ENCODE assay signal across 12 cellular contexts in the genomic region with DNA sequence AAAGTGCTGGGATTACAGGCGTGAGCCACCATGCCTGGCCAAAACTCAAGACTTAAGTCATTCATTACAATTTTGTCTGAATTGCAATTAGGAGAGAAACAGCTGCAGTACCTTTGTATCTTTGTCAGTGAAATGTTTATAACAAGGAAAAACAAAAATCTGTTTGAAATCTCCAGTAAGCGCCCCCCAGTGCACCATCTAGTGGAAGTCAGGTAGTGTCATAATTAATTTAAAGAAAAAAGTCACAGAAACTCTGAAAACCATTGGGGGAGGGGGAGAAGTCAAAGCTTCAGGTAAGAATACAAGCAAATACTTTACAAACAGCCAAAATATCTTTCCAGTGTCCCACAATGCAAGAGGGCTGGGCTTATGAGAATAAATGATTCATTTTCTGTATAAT. TPM values are rescaled to one million over a fixed set of nuclear protein-coding genes. Genes with fewer than 3 reads are reported as not detected.
DNase-seq lines count a peak whose midpoint lies in the region; ATAC-seq and TF ChIP-seq lines count a peak whose summit lies in the region.
"Had no signal": no experiment of that assay in that cellular context is flagged by ENCODE, and none has a peak within 500 bp of the region (broad histone marks: within the 10 kb centered on the region; RNA-seq: fewer than 3 reads in every experiment).

No MANE protein-coding gene starts in this region.

- CTCF ChIA-PET in HCT116 (lab: Charles Lee) = interaction anchor here (0.9 kb wide), 1 partner anchor 11 kb away, joined by 4 read pairs; no protein-coding TSS in a partner anchor
- CTCF ChIA-PET in activated CD4-positive, alpha-beta T cell treated with anti-CD3 and anti-CD28 coated beads, Interleukin-2, amount 10 ng/mL, durations not matched to agents 7 days and 5 days (lab: Charles Lee) = interaction anchor here (0.7 kb wide), 1 partner anchor 87 kb away, joined by 4 read pairs; no protein-coding TSS in a partner anchor

- no peak overlapping the region for H2AFZ ChIP-seq in HCT116 (ENCODE audit: low read depth, low read length, poor library complexity, severe bottlenecking)

- peak overlapping the region; percentile 13; the same call in 1 of the 2 replicates for H3K4me2 ChIP-seq in HCT116 (ENCODE audit: low read length)

- RAD21 ChIA-PET in HCT116 (lab: Charles Lee; ENCODE audit: low non-redundant PET in 1 of 2, low total read pairs in 2 of 2, uncharacterized antibody in 2 of 2, unreplicated experiment in 2 of 2) = no interaction called here

- peaks cover 29% of the 10 kb centered on the region for H3K79me2 ChIP-seq in HCT116 (ENCODE audit: insufficient read depth, low read length)

- TF ChIP-seq RAD21 in HCT116 (IDR thresholded peaks at IDR 0.05; ENCODE audit: low read depth) = peak; percentile 30; the same call in 1 of the 2 replicates

- POLR2A ChIA-PET in HCT116 (lab: Charles Lee) = no interaction called here
- POLR2A ChIA-PET in activated CD4-positive, alpha-beta T cell treated with anti-CD3 and anti-CD28 coated beads, Interleukin-2, amount 10 ng/mL, durations not matched to agents 7 days and 5 days (lab: Charles Lee) = interaction anchor here (0.7 kb wide), 1 partner anchor 66 kb away, joined by 7 read pairs; no protein-coding TSS in a partner anchor

- H4K20me1 ChIP-seq in HCT116 (ENCODE audit: insufficient read depth) = no peaks in the 10 kb centered on the region

- no peak for TF ChIP-seq POLR2A in HCT116 (IDR thresholded peaks at IDR 0.05; ENCODE audit: borderline replicate concordance, extremely low read depth, insufficient read depth, insufficient read length)

- no peak overlapping the region for H3K4me3 Mint-ChIP-seq in activated CD4-positive, alpha-beta T cell treated with anti-CD3 and anti-CD28 coated beads, Interleukin-2, amount 10 ng/mL, durations not matched to agents 7 days and 5 days

- no peaks in the 10 kb centered on the region for H3K36me3 Mint-ChIP-seq in activated CD4-positive, alpha-beta T cell treated with anti-CD3 and anti-CD28 coated beads, Interleukin-2, amount 10 ng/mL, durations not matched to agents 7 days and 5 days (ENCODE audit: low read depth)

- TF ChIP-seq CTCF in HCT116 (IDR thresholded peaks at IDR 0.05 in 2 of 3, conservative IDR thresholded peaks at IDR 0.05 in 1 of 3; ENCODE audit: borderline replicate concordance in 1 of 3, insufficient read depth in 1 of 3, low read depth in 2 of 3, low read length in 2 of 3) (peak; percentile 33 to 45 (median 37); a peak in 5 of 6 replicates), GM20000 (IDR thresholded peaks at IDR 0.05; ENCODE audit: extremely low read depth, missing control alignments) (no peak)

- intact Hi-C loops in HCT116 (cut with micrococcal nuclease) = loop anchor here (5.0 kb wide), 1 partner anchor 48 kb away; no protein-coding TSS in a partner anchor

- peaks cover 11% of the 10 kb centered on the region for H3K27me3 ChIP-seq in HCT116 (ENCODE audit: insufficient read depth, low read length)

- H3K4me1 Mint-ChIP-seq in activated CD4-positive, alpha-beta T cell treated with anti-CD3 and anti-CD28 coated beads, Interleukin-2, amount 10 ng/mL, durations not matched to agents 7 days and 5 days = peaks cover 59% of the 10 kb centered on the region

- ATAC-seq in HCT116 (no peak), GM21360 (IDR thresholded peaks at IDR 0.05; ENCODE audit: unreplicated experiment) (no peak)

- no peak overlapping the region for H3K4me3 ChIP-seq in HCT116 (replicated peaks in 1 of 2; ENCODE audit: low read depth in 1 of 2, low read length in 2 of 2)
- H3K4me3 ChIP-seq: skin epidermis had no signal

- H3K27me3 Mint-ChIP-seq in activated CD4-positive, alpha-beta T cell treated with anti-CD3 and anti-CD28 coated beads, Interleukin-2, amount 10 ng/mL, durations not matched to agents 7 days and 5 days = peaks cover 16% of the 10 kb centered on the region

- H3K4me1 ChIP-seq in HCT116 (ENCODE audit: control insufficient read depth in 1 of 2, insufficient read depth in 2 of 2, low read length in 2 of 2) = peaks cover 44 to 51% of the 10 kb centered on the region in 2 experiments

- H3K9ac ChIP-seq in HCT116 (ENCODE audit: low read length) = no peak overlapping the region

- BruUV-seq in HCT116 (replicated peaks; lab: Mats Ljungman, UMichigan) = no TSS peak

- no peaks in the 10 kb centered on the region for H3K9me3 ChIP-seq in HCT116 (ENCODE audit: control insufficient read depth in 1 of 2, insufficient read depth in 1 of 2, low read depth in 1 of 2, low read length in 2 of 2)

- H3K9me3 Mint-ChIP-seq in activated CD4-positive, alpha-beta T cell treated with anti-CD3 and anti-CD28 coated beads, Interleukin-2, amount 10 ng/mL, durations not matched to agents 7 days and 5 days = no peaks in the 10 kb centered on the region

- H3K27ac Mint-ChIP-seq in activated CD4-positive, alpha-beta T cell treated with anti-CD3 and anti-CD28 coated beads, Interleukin-2, amount 10 ng/mL, durations not matched to agents 7 days and 5 days = peak overlapping the region; percentile 39

- no peaks in the 10 kb centered on the region for H3K9me2 ChIP-seq in HCT116 (ENCODE audit: insufficient read depth)

- DNase-seq in activated CD4-positive, alpha-beta T cell treated with anti-CD3 and anti-CD28 coated beads for 4 hours = peak; percentile 11 to 35
- DNase-seq in activated CD4-positive, alpha-beta T cell treated with anti-CD3 and anti-CD28 coated beads, Interleukin-2, amount 50 U/mL, for 48 hours = no peak
- DNase-seq in HCT116 (ENCODE audit: low read depth, low spot score) = no peak
- peak; percentile 41 for DNase-seq in activated CD4-positive, alpha-beta T cell treated with anti-CD3 and anti-CD28 coated beads, Interleukin-2, amount 10 ng/mL, durations not matched to agents 7 days and 5 days
- peak; percentile 3 for DNase-seq in iris pigment epithelial cell (ENCODE audit: low read depth)
- DNase-seq in AG20443 (ENCODE audit: low spot score) = no peak
- no peak for DNase-seq in GM20000 (ENCODE audit: low spot score)
- DNase-seq: cortex of kidney, NCI-H187, NCI-H774 had no signal

- H3K36me3 ChIP-seq in HCT116 (ENCODE audit: control insufficient read depth in 1 of 2, insufficient read depth in 2 of 2, low read length in 2 of 2) = no peaks in the 10 kb centered on the region

- H3K27ac ChIP-seq in HCT116 (ENCODE audit: low read depth, low read length) = peak overlapping the region; percentile 17; the same call in 1 of the 2 replicates
- H3K27ac ChIP-seq: skin epidermis had no signal

TF ChIP-seq in HCT116, 20 proteins besides CTCF, POLR2A, EP300 and RAD21:
- TF ChIP-seq REST (IDR thresholded peaks at IDR 0.05; ENCODE audit: low read depth) = no peak
- no peak for TF ChIP-seq SP1 (IDR thresholded peaks at IDR 0.05; ENCODE audit: low read depth)
- TF ChIP-seq ELF1 (IDR thresholded peaks at IDR 0.05; ENCODE audit: borderline replicate concordance, low read depth) = no peak
- no peak for TF ChIP-seq CEBPB (IDR thresholded peaks at IDR 0.05; ENCODE audit: low read depth)

RNA-seq across cellular contexts. Expression of gene MPP7, which starts 2.8 kb away (rescaled TPM):
- total RNA-seq in HCT116 (2021; ENCODE audit: unreplicated experiment) = 64.5 TPM
- 24.3 and 29.5 TPM in 2 replicates for polyA plus RNA-seq in HCT116 (2012)
- 10 to 100 TPM; 18.7 to 20.2 TPM for total RNA-seq in activated CD4-positive, alpha-beta T cell treated with anti-CD3 and anti-CD28 coated beads, Interleukin-2, amount 10 ng/mL, durations not matched to agents 7 days and 5 days

Comparison
In these comparisons a context has a peak if more than half of its experiments do, and no peak if none do; other contexts are left out.
1. DNase-seq: peak in activated CD4-positive, alpha-beta T cell treated with anti-CD3 and anti-CD28 coated beads for 4 hours (2 of 2), activated CD4-positive, alpha-beta T cell treated with anti-CD3 and anti-CD28 coated beads, Interleukin-2, amount 10 ng/mL, durations not matched to agents 7 days and 5 days (single experiment) and iris pigment epithelial cell (single experiment); none in activated CD4-positive, alpha-beta T cell treated with anti-CD3 and anti-CD28 coated beads, Interleukin-2, amount 50 U/mL, for 48 hours (0 of 2), HCT116 (single experiment), AG20443 (single experiment) and GM20000 (single experiment).